Comparison of ENCODE assay signal across 9 cellular contexts in the genomic region with DNA sequence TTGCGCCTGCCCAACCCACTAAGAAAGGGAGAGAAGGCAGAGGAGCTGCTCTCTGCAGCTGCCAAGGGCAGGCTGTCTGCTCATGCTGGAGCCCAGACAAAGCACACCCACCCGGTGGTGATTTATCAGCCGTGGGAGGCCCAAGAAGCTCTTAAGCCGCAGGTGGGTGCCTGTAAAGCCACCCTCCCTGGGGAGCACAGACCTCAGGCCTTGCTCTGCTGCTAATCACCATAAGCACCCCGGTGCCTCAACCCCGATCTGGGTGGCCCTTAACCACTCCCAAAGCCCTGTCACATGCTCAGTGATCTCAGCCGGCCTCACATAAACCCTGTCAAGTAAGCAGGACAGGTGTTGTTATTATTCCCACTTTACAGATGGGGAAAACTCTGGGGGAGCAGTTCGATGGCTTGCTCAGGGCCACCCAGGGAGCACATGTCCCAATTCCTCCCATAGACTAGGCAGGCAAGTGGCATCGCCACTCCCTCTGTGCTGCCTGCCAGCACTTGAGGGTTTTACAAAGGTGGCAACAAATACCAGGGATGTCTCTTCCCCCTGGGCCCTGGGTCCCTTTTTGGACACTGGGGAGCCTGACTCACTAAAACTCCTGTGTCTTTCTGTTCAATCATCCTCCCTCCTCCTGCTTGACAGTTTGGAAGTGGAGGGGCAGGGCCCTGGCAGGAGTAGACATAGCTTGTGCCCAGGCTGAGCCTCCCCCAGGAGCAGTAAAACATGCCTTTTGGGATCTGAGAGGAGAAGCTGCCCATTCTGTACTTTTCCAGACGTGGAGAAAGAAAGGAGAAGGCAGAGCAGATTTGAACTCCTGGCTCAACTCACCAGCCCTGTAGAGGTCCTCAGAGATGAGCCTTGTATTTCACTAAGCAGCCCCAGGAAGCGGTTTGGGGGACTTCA.
A peak's percentile ranks its signal among the peaks of the same experiment; 100 is the strongest.
DNase-seq lines count a peak whose midpoint lies in the region; ATAC-seq, FAIRE-seq and TF ChIP-seq lines count a peak whose summit lies in the region.
"Had no signal": no experiment of that assay in that cellular context is flagged by ENCODE, and none has a peak within 500 bp of the region (broad histone marks: within the 10 kb centered on the region; RNA-seq: fewer than 3 reads in every experiment).

No MANE protein-coding gene starts in this region.

- H3K4me1 Mint-ChIP-seq in activated T-cell treated with anti-CD3 and anti-CD28 coated beads, Interleukin-2, amount 50 U/mL, for 4 hours (ENCODE audit: low read depth): peaks cover 21% of the 10 kb centered on the region
- H3K4me1 Mint-ChIP-seq in activated CD4-positive, alpha-beta T cell treated with anti-CD3 and anti-CD28 coated beads, Interleukin-2, amount 10 ng/mL, durations not matched to agents 24 days and 14 days: peaks cover 8% of the 10 kb centered on the region

- TF ChIP-seq POLR2A in esophagus squamous epithelium (IDR thresholded peaks at IDR 0.05): no peak

- no peak overlapping the region for H3K27ac Mint-ChIP-seq in activated CD4-positive, alpha-beta T cell treated with anti-CD3 and anti-CD28 coated beads, Interleukin-2, amount 10 ng/mL, durations not matched to agents 24 days and 14 days

- peak overlapping the region; percentile 36 to 81 (median 54) for H3K27ac ChIP-seq in esophagus squamous epithelium

- peaks cover 0 to 18% (median 0%) of the 10 kb centered on the region in 3 donors for H3K36me3 ChIP-seq in esophagus squamous epithelium

- no peak overlapping the region for H3K4me3 Mint-ChIP-seq in activated T-cell treated with anti-CD3 and anti-CD28 coated beads, Interleukin-2, amount 50 U/mL, for 4 hours
- no peak overlapping the region for H3K4me3 Mint-ChIP-seq in activated CD4-positive, alpha-beta T cell treated with anti-CD3 and anti-CD28 coated beads, Interleukin-2, amount 10 ng/mL, durations not matched to agents 24 days and 14 days

- no peak for TF ChIP-seq CTCF in GM20000 (IDR thresholded peaks at IDR 0.05; ENCODE audit: extremely low read depth, missing control alignments)
- no peak for TF ChIP-seq CTCF in esophagus squamous epithelium (IDR thresholded peaks at IDR 0.05)

- DNase-seq in D341Med (ENCODE audit: low spot score): peak; percentile 84
- peak; percentile 76 for DNase-seq in GM20000 (ENCODE audit: low spot score)
- no peak for DNase-seq in esophagus squamous epithelium (lab: John Stamatoyannopoulos, UW)
- no peak for DNase-seq in activated T-cell treated with anti-CD3 and anti-CD28 coated beads, Interleukin-2, amount 50 U/mL, for 4 hours
- DNase-seq in activated CD4-positive, alpha-beta T cell treated with anti-CD3 and anti-CD28 coated beads, Interleukin-2, amount 10 ng/mL, durations not matched to agents 24 days and 14 days: no peak
- DNase-seq in NCI-H524 treated with DMSO at 0.1 percent for 48 hours (lab: John Stamatoyannopoulos, UW): no peak
- no peak for DNase-seq in frontal cortex (ENCODE audit: low spot score in 2 of 2)

- H3K36me3 Mint-ChIP-seq in activated T-cell treated with anti-CD3 and anti-CD28 coated beads, Interleukin-2, amount 50 U/mL, for 4 hours (ENCODE audit: insufficient read depth): no peaks in the 10 kb centered on the region
- peaks cover 3% of the 10 kb centered on the region for H3K36me3 Mint-ChIP-seq in activated CD4-positive, alpha-beta T cell treated with anti-CD3 and anti-CD28 coated beads, Interleukin-2, amount 10 ng/mL, durations not matched to agents 24 days and 14 days (ENCODE audit: low read depth)

- no peaks in the 10 kb centered on the region for H3K27me3 Mint-ChIP-seq in activated T-cell treated with anti-CD3 and anti-CD28 coated beads, Interleukin-2, amount 50 U/mL, for 4 hours (ENCODE audit: low read depth)
- no peaks in the 10 kb centered on the region for H3K27me3 Mint-ChIP-seq in activated CD4-positive, alpha-beta T cell treated with anti-CD3 and anti-CD28 coated beads, Interleukin-2, amount 10 ng/mL, durations not matched to agents 24 days and 14 days

- intact Hi-C loops in esophagus squamous epithelium (cut with DNase I): no loop called here
- intact Hi-C loops in activated CD4-positive, alpha-beta T cell treated with anti-CD3 and anti-CD28 coated beads, Interleukin-2, amount 10 ng/mL, durations not matched to agents 24 days and 14 days (cut with micrococcal nuclease): no loop called here

- peaks cover 0 to 20% (median 15%) of the 10 kb centered on the region in 3 donors for H3K9me3 ChIP-seq in esophagus squamous epithelium

- peak; percentile 44 for ATAC-seq in HG03460 (IDR thresholded peaks at IDR 0.05; ENCODE audit: unreplicated experiment)
- ATAC-seq in activated T-cell treated with anti-CD3 and anti-CD28 coated beads, Interleukin-2, amount 50 U/mL, for 4 hours: no peak

- no peaks in the 10 kb centered on the region for H3K27me3 ChIP-seq in esophagus squamous epithelium

- 53 to 66% methylated on average over 3 to 10 of the region's 11 CpGs for WGBS in esophagus squamous epithelium, 2 donors

- peaks cover 36 to 62% (median 38%) of the 10 kb centered on the region in 3 donors for H3K4me1 ChIP-seq in esophagus squamous epithelium

- H3K9me3 Mint-ChIP-seq in activated T-cell treated with anti-CD3 and anti-CD28 coated beads, Interleukin-2, amount 50 U/mL, for 4 hours: peaks cover 16% of the 10 kb centered on the region
- peaks cover 13% of the 10 kb centered on the region for H3K9me3 Mint-ChIP-seq in activated CD4-positive, alpha-beta T cell treated with anti-CD3 and anti-CD28 coated beads, Interleukin-2, amount 10 ng/mL, durations not matched to agents 24 days and 14 days

- no peak overlapping the region for H3K4me3 ChIP-seq in esophagus squamous epithelium
- H3K4me3 ChIP-seq: skin epidermis had no signal

- no peak for FAIRE-seq in frontal cortex (lab: Jason Lieb, UNC)

Comparison
In these comparisons a context has a peak if more than half of its experiments do, and no peak if none do; other contexts are left out.
1. DNase-seq: peak in D341Med (single experiment) and GM20000 (single experiment); none in esophagus squamous epithelium (single experiment), activated T-cell treated with anti-CD3 and anti-CD28 coated beads, Interleukin-2, amount 50 U/mL, for 4 hours (single experiment), activated CD4-positive, alpha-beta T cell treated with anti-CD3 and anti-CD28 coated beads, Interleukin-2, amount 10 ng/mL, durations not matched to agents 24 days and 14 days (single experiment), NCI-H524 treated with DMSO at 0.1 percent for 48 hours (single experiment) and frontal cortex (0 of 2).